Comparison of ENCODE assay signal across 9 cellular contexts in the genomic region with DNA sequence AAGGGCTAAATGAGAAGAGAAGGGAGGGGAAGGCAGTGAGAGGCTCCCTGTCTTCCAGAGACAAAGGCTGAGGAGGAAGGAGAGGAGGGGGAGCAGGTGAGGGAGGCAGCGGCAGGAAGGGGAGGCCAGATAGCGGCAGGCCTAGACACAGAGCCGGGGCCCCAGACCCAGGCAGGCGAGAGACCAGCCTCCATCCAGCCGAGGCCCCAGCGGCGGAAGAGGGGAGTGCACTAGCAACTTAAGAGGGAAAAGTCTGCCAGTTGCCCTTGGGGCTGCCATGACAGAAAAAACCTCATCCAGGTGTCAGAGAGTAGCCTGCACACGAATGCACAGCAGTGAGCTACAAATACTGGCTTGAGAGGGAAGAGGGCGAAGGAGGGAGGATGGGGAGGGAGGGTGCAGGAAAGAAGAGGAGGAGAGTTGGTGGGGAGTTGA. TPM values are rescaled to one million over a fixed set of nuclear protein-coding genes. Genes with fewer than 3 reads are reported as not detected.
DNase-seq lines count a peak whose midpoint lies in the region; ATAC-seq and TF ChIP-seq lines count a peak whose summit lies in the region.
"Had no signal": no experiment of that assay in that cellular context is flagged by ENCODE, and none has a peak within 500 bp of the region (broad histone marks: within the 10 kb centered on the region; RNA-seq: fewer than 3 reads in every experiment).

No MANE protein-coding gene starts in this region.

- in situ Hi-C loops in gastrocnemius medialis (cut with MboI; ENCODE audit: low sequenced_read_pairs in 4 of 4): loop anchor here in 2 of 4 donors (25.0 kb wide), 2 partner anchors 221 to 329 kb away; partner anchors contain the start of gene SLC2A11 (in 2 of the 2)

- TF ChIP-seq POLR2A in gastrocnemius medialis (IDR thresholded peaks at IDR 0.05): no peak

- H3K4me3 ChIP-seq in gastrocnemius medialis: no peak overlapping the region

- no peaks in the 10 kb centered on the region for H3K9me3 Mint-ChIP-seq in naive B cell

- H3K27ac Mint-ChIP-seq in naive B cell: peak overlapping the region in 3 of 6 donors; percentile 49 to 88 (median 52)

- no peaks in the 10 kb centered on the region for H3K9me3 ChIP-seq in gastrocnemius medialis

- peaks cover 5 to 28% (median 28%) of the 10 kb centered on the region in 3 donors for H3K27me3 Mint-ChIP-seq in naive B cell

- no peak overlapping the region for H3K27ac ChIP-seq in gastrocnemius medialis

- no peaks in the 10 kb centered on the region for H3K4me1 ChIP-seq in gastrocnemius medialis

- ATAC-seq in naive B cell (ENCODE audit: low read depth in 2 of 2) (peak; percentile 54 to 68), GM19397 (IDR thresholded peaks at IDR 0.05; ENCODE audit: unreplicated experiment) (no peak), gastrocnemius medialis (no peak)

- no peak for TF ChIP-seq CTCF in gastrocnemius medialis (IDR thresholded peaks at IDR 0.05 in 4 of 5, conservative IDR thresholded peaks at IDR 0.05 in 1 of 5)

- intact Hi-C loops in gastrocnemius medialis (cut with DNase I; ENCODE audit: low total_unique reads): no loop called here

- peaks cover 19 to 28% (median 23%) of the 10 kb centered on the region in 3 donors for H3K4me1 Mint-ChIP-seq in naive B cell

- DNase-seq in GM03348 (ENCODE audit: low spot score): peak; percentile 46
- peak; percentile 51 for DNase-seq in NCI-H2227 treated with DMSO at 0.1 percent for 48 hours (lab: John Stamatoyannopoulos, UW)
- DNase-seq in astrocyte of the hippocampus (ENCODE audit: low read depth, low spot score): peak; percentile 61
- no peak for DNase-seq in naive B cell
- no peak for DNase-seq in gastrocnemius medialis
- DNase-seq in NCI-H128 (lab: John Stamatoyannopoulos, UW; ENCODE audit: unreplicated experiment): no peak
- DNase-seq in COLO668 (lab: John Stamatoyannopoulos, UW; ENCODE audit: unreplicated experiment): no peak

- no peaks in the 10 kb centered on the region for H3K36me3 Mint-ChIP-seq in naive B cell

- H3K4me3 Mint-ChIP-seq in naive B cell: peak overlapping the region in 1 of 8 donors; percentile 5

- H3K36me3 ChIP-seq in gastrocnemius medialis: no peaks in the 10 kb centered on the region

- no peaks in the 10 kb centered on the region for H3K27me3 ChIP-seq in gastrocnemius medialis

RNA-seq across cellular contexts. Expression of gene IGLL1, which starts 46.7 kb away (rescaled TPM):
- not detected for polyA plus RNA-seq in naive B cell (ENCODE audit: low read depth in 6 of 6)
- not detected for total RNA-seq in gastrocnemius medialis
- total RNA-seq: RPMI7951 had no signal

Comparison
In these comparisons a context has a peak if more than half of its experiments do, and no peak if none do; other contexts are left out.
1. DNase-seq: peak in GM03348 (single experiment), NCI-H2227 treated with DMSO at 0.1 percent for 48 hours (single experiment) and astrocyte of the hippocampus (single experiment); none in naive B cell (single experiment), gastrocnemius medialis (0 of 2), NCI-H128 (single experiment) and COLO668 (single experiment).
2. ATAC-seq: peak in naive B cell (2 of 2); none in GM19397 (single experiment) and gastrocnemius medialis (0 of 2).